37 cellular contexts compared by ENCODE assay signal in genomic region chr20:33034901-33035492, GRCh38. TPM values are rescaled to one million over a fixed set of nuclear protein-coding genes. Genes with fewer than 3 reads are reported as not detected.
"Had no signal": no experiment of that assay in that cellular context is flagged by ENCODE, and none has a peak within 500 bp of the region (broad histone marks: within the 10 kb centered on the region; RNA-seq: fewer than 3 reads in every experiment).

No MANE protein-coding gene starts in this region.

- H3K27me3 ChIP-seq: adrenal gland, body of pancreas, brain microvascular endothelial cell, breast epithelium had no signal

- H3K36me3 ChIP-seq: adrenal gland, brain microvascular endothelial cell, breast epithelium had no signal

- H3K4me1 ChIP-seq: adrenal gland, body of pancreas, breast epithelium had no signal

- DNase-seq: activated B cell treated with CpG ODN at 0.5 μM for 24 hours; activated CD4-positive, alpha-beta memory T cell treated with anti-CD3 and anti-CD28 coated beads for 36 hours; activated CD4-positive, alpha-beta T cell treated with anti-CD3 and anti-CD28 coated beads for 4 hours; activated CD4-positive, alpha-beta T cell treated with anti-CD3 and anti-CD28 coated beads, Interleukin-2, amount 10 ng/mL, durations not matched to agents 24 days and 14 days; activated CD4-positive, alpha-beta T cell treated with anti-CD3 and anti-CD28 coated beads, Interleukin-2, amount 50 U/mL, for 1 hour; activated CD4-positive, alpha-beta T cell treated with anti-CD3 and anti-CD28 coated beads, Interleukin-2, amount 50 U/mL, for 4 hours; activated CD4-positive, CD25-positive, alpha-beta regulatory T cell treated with anti-CD3 and anti-CD28 coated beads, Interleukin-2, amount 50 U/mL, for 72 hours; activated CD8-positive, alpha-beta memory T cell treated with anti-CD3 and anti-CD28 coated beads, Interleukin-2, amount 50 U/mL, for 4 hours; activated CD8-positive, alpha-beta T cell treated with anti-CD3 and anti-CD28 coated beads for 36 hours; activated effector memory CD4-positive, alpha-beta T cell treated with anti-CD3 and anti-CD28 coated beads, Interleukin-2, amount 50 U/mL, for 16 hours; activated gamma-delta T cell treated with Interleukin-2 at 50 U/mL for 16 hours; activated naive CD4-positive, alpha-beta T cell; activated naive CD4-positive, alpha-beta T cell treated with anti-CD3 and anti-CD28 coated beads for 36 hours; activated naive CD4-positive, alpha-beta T cell treated with anti-CD3 and anti-CD28 coated beads, Interleukin-2, amount 50 U/mL, for 16 hours; activated naive CD8-positive, alpha-beta T cell treated with anti-CD3 and anti-CD28 coated beads for 36 hours; activated T-cell treated with anti-CD3 and anti-CD28 coated beads for 4 hours; activated T-cell treated with anti-CD3 and anti-CD28 coated beads, Interleukin-2, amount 50 U/mL, for 1 hour; activated T-cell treated with anti-CD3 and anti-CD28 coated beads, Interleukin-2, amount 50 U/mL, for 4 hours; activated T-cell treated with anti-CD3 and anti-CD28 coated beads, Interleukin-2, amount 50 U/mL, for 72 hours; adrenal gland; amniotic stem cell; aorta; body of pancreas; brain microvascular endothelial cell; central memory CD4-positive, alpha-beta T cell; T-helper 2 cell; T-helper 9 cell had no signal

- H3K27ac ChIP-seq: adrenal gland, body of pancreas, brain microvascular endothelial cell, breast epithelium, VCaP had no signal

- FAIRE-seq: astrocyte, TTC549 had no signal

- H3K4me3 ChIP-seq: adrenal gland, body of pancreas, breast epithelium had no signal

- H3K9me3 ChIP-seq: adrenal gland, body of pancreas had no signal

- ATAC-seq: activated CD8-positive, alpha-beta T cell treated with anti-CD3 and anti-CD28 coated beads for 36 hours; activated naive CD4-positive, alpha-beta T cell treated with anti-CD3 and anti-CD28 coated beads, Interleukin-2, amount 50 U/mL, for 72 hours; activated T-cell treated with anti-CD3 and anti-CD28 coated beads, Interleukin-2, amount 50 U/mL, for 4 hours; activated T-cell treated with anti-CD3 and anti-CD28 coated beads, Interleukin-2, amount 50 U/mL, for 72 hours; activated T-helper 17 cell treated with anti-CD3 and anti-CD28 coated beads, Interleukin-2, amount 50 U/mL, for 72 hours; body of pancreas had no signal

RNA-seq across cellular contexts. Expression of gene BPIFB6, which starts 3.5 kb away (rescaled TPM):
- total RNA-seq: activated B cell treated with CpG ODN at 0.5 μM for 24 hours; activated CD4-positive, alpha-beta memory T cell treated with anti-CD3 and anti-CD28 coated beads for 36 hours; activated CD4-positive, alpha-beta T cell treated with anti-CD3 and anti-CD28 coated beads, Interleukin-2, amount 10 ng/mL, durations not matched to agents 24 days and 14 days; activated CD8-positive, alpha-beta memory T cell treated with anti-CD3 and anti-CD28 coated beads for 36 hours; activated CD8-positive, alpha-beta T cell treated with anti-CD3 and anti-CD28 coated beads for 36 hours; activated naive CD4-positive, alpha-beta T cell treated with anti-CD3 and anti-CD28 coated beads for 36 hours; activated naive CD4-positive, alpha-beta T cell treated with anti-CD3 and anti-CD28 coated beads, Interleukin-2, amount 50 U/mL, for 72 hours; activated naive CD8-positive, alpha-beta T cell treated with anti-CD3 and anti-CD28 coated beads for 36 hours; activated T-cell treated with anti-CD3 and anti-CD28 coated beads, Interleukin-2, amount 50 U/mL, for 4 hours; activated T-cell treated with anti-CD3 and anti-CD28 coated beads, Interleukin-2, amount 50 U/mL, for 72 hours; activated T-helper 1 cell treated with anti-CD3 and anti-CD28 coated beads, Interleukin-12 subunit alpha, Interleukin-12 subunit beta, Interleukin-2, Interleukin-4 antibody, amounts not matched to agents 30 ng/mL and 10 ng/mL and 1 ng/mL, durations not matched to agents 14 hours and 24 hours and 36 hours; activated T-helper 17 cell treated with anti-CD3 and anti-CD28 coated beads, Interleukin-2, amount 50 U/mL, for 72 hours; adrenal gland; aorta; astrocyte; body of pancreas; breast epithelium; cardiac septum; cerebellum had no signal
- polyA plus RNA-seq: adrenal gland, aorta had no signal

RNA-seq across cellular contexts. Expression of gene BPIFB3, which starts 18.7 kb away (rescaled TPM):
- total RNA-seq: activated B cell treated with CpG ODN at 0.5 μM for 24 hours; activated CD4-positive, alpha-beta memory T cell treated with anti-CD3 and anti-CD28 coated beads for 36 hours; activated CD4-positive, alpha-beta T cell treated with anti-CD3 and anti-CD28 coated beads, Interleukin-2, amount 10 ng/mL, durations not matched to agents 24 days and 14 days; activated CD8-positive, alpha-beta memory T cell treated with anti-CD3 and anti-CD28 coated beads for 36 hours; activated CD8-positive, alpha-beta T cell treated with anti-CD3 and anti-CD28 coated beads for 36 hours; activated naive CD4-positive, alpha-beta T cell treated with anti-CD3 and anti-CD28 coated beads for 36 hours; activated naive CD4-positive, alpha-beta T cell treated with anti-CD3 and anti-CD28 coated beads, Interleukin-2, amount 50 U/mL, for 72 hours; activated naive CD8-positive, alpha-beta T cell treated with anti-CD3 and anti-CD28 coated beads for 36 hours; activated T-cell treated with anti-CD3 and anti-CD28 coated beads, Interleukin-2, amount 50 U/mL, for 4 hours; activated T-cell treated with anti-CD3 and anti-CD28 coated beads, Interleukin-2, amount 50 U/mL, for 72 hours; activated T-helper 1 cell treated with anti-CD3 and anti-CD28 coated beads, Interleukin-12 subunit alpha, Interleukin-12 subunit beta, Interleukin-2, Interleukin-4 antibody, amounts not matched to agents 30 ng/mL and 10 ng/mL and 1 ng/mL, durations not matched to agents 14 hours and 24 hours and 36 hours; activated T-helper 17 cell treated with anti-CD3 and anti-CD28 coated beads, Interleukin-2, amount 50 U/mL, for 72 hours; adrenal gland; aorta; astrocyte; body of pancreas; breast epithelium; cardiac septum; cerebellum had no signal
- polyA plus RNA-seq: adrenal gland, aorta had no signal

RNA-seq across cellular contexts. Expression of gene BPIFB2, which starts 27.5 kb away (rescaled TPM):
- total RNA-seq: activated B cell treated with CpG ODN at 0.5 μM for 24 hours; activated CD4-positive, alpha-beta memory T cell treated with anti-CD3 and anti-CD28 coated beads for 36 hours; activated CD4-positive, alpha-beta T cell treated with anti-CD3 and anti-CD28 coated beads, Interleukin-2, amount 10 ng/mL, durations not matched to agents 24 days and 14 days; activated CD8-positive, alpha-beta memory T cell treated with anti-CD3 and anti-CD28 coated beads for 36 hours; activated CD8-positive, alpha-beta T cell treated with anti-CD3 and anti-CD28 coated beads for 36 hours; activated naive CD4-positive, alpha-beta T cell treated with anti-CD3 and anti-CD28 coated beads for 36 hours; activated naive CD4-positive, alpha-beta T cell treated with anti-CD3 and anti-CD28 coated beads, Interleukin-2, amount 50 U/mL, for 72 hours; activated naive CD8-positive, alpha-beta T cell treated with anti-CD3 and anti-CD28 coated beads for 36 hours; activated T-cell treated with anti-CD3 and anti-CD28 coated beads, Interleukin-2, amount 50 U/mL, for 72 hours; activated T-helper 1 cell treated with anti-CD3 and anti-CD28 coated beads, Interleukin-12 subunit alpha, Interleukin-12 subunit beta, Interleukin-2, Interleukin-4 antibody, amounts not matched to agents 30 ng/mL and 10 ng/mL and 1 ng/mL, durations not matched to agents 14 hours and 24 hours and 36 hours; activated T-helper 17 cell treated with anti-CD3 and anti-CD28 coated beads, Interleukin-2, amount 50 U/mL, for 72 hours; aorta; astrocyte; body of pancreas; cardiac septum; cerebellum had no signal
- polyA plus RNA-seq: adrenal gland, aorta had no signal

RNA-seq across cellular contexts. Expression of gene SUN5, which starts 30.8 kb away (rescaled TPM):
- total RNA-seq: activated B cell treated with CpG ODN at 0.5 μM for 24 hours; activated CD4-positive, alpha-beta memory T cell treated with anti-CD3 and anti-CD28 coated beads for 36 hours; activated CD4-positive, alpha-beta T cell treated with anti-CD3 and anti-CD28 coated beads, Interleukin-2, amount 10 ng/mL, durations not matched to agents 24 days and 14 days; activated CD8-positive, alpha-beta memory T cell treated with anti-CD3 and anti-CD28 coated beads for 36 hours; activated CD8-positive, alpha-beta T cell treated with anti-CD3 and anti-CD28 coated beads for 36 hours; activated naive CD4-positive, alpha-beta T cell treated with anti-CD3 and anti-CD28 coated beads for 36 hours; activated naive CD4-positive, alpha-beta T cell treated with anti-CD3 and anti-CD28 coated beads, Interleukin-2, amount 50 U/mL, for 72 hours; activated naive CD8-positive, alpha-beta T cell treated with anti-CD3 and anti-CD28 coated beads for 36 hours; activated T-cell treated with anti-CD3 and anti-CD28 coated beads, Interleukin-2, amount 50 U/mL, for 4 hours; activated T-cell treated with anti-CD3 and anti-CD28 coated beads, Interleukin-2, amount 50 U/mL, for 72 hours; activated T-helper 1 cell treated with anti-CD3 and anti-CD28 coated beads, Interleukin-12 subunit alpha, Interleukin-12 subunit beta, Interleukin-2, Interleukin-4 antibody, amounts not matched to agents 30 ng/mL and 10 ng/mL and 1 ng/mL, durations not matched to agents 14 hours and 24 hours and 36 hours; activated T-helper 17 cell treated with anti-CD3 and anti-CD28 coated beads, Interleukin-2, amount 50 U/mL, for 72 hours; adrenal gland; aorta; astrocyte; body of pancreas; breast epithelium; cardiac septum; cerebellum had no signal
- polyA plus RNA-seq: adrenal gland, aorta had no signal

RNA-seq across cellular contexts. Expression of gene BPIFB4, which starts 44.4 kb away (rescaled TPM):
- total RNA-seq: activated B cell treated with CpG ODN at 0.5 μM for 24 hours; activated CD4-positive, alpha-beta memory T cell treated with anti-CD3 and anti-CD28 coated beads for 36 hours; activated CD4-positive, alpha-beta T cell treated with anti-CD3 and anti-CD28 coated beads, Interleukin-2, amount 10 ng/mL, durations not matched to agents 24 days and 14 days; activated CD8-positive, alpha-beta memory T cell treated with anti-CD3 and anti-CD28 coated beads for 36 hours; activated CD8-positive, alpha-beta T cell treated with anti-CD3 and anti-CD28 coated beads for 36 hours; activated naive CD4-positive, alpha-beta T cell treated with anti-CD3 and anti-CD28 coated beads for 36 hours; activated naive CD4-positive, alpha-beta T cell treated with anti-CD3 and anti-CD28 coated beads, Interleukin-2, amount 50 U/mL, for 72 hours; activated naive CD8-positive, alpha-beta T cell treated with anti-CD3 and anti-CD28 coated beads for 36 hours; activated T-cell treated with anti-CD3 and anti-CD28 coated beads, Interleukin-2, amount 50 U/mL, for 4 hours; activated T-cell treated with anti-CD3 and anti-CD28 coated beads, Interleukin-2, amount 50 U/mL, for 72 hours; activated T-helper 1 cell treated with anti-CD3 and anti-CD28 coated beads, Interleukin-12 subunit alpha, Interleukin-12 subunit beta, Interleukin-2, Interleukin-4 antibody, amounts not matched to agents 30 ng/mL and 10 ng/mL and 1 ng/mL, durations not matched to agents 14 hours and 24 hours and 36 hours; activated T-helper 17 cell treated with anti-CD3 and anti-CD28 coated beads, Interleukin-2, amount 50 U/mL, for 72 hours; adrenal gland; aorta; astrocyte; body of pancreas; breast epithelium; cardiac septum; cerebellum had no signal
- polyA plus RNA-seq: aorta had no signal
